Comparison of ENCODE assay signal across 16 cellular contexts in genomic region chr13:27665761-27666160, GRCh38. TPM values are rescaled to one million over a fixed set of nuclear protein-coding genes. Genes with fewer than 3 reads are reported as not detected.
DNase-seq lines count a peak whose midpoint lies in the region; ATAC-seq and TF ChIP-seq lines count a peak whose summit lies in the region.
"Had no signal": no experiment of that assay in that cellular context is flagged by ENCODE, and none has a peak within 500 bp of the region (broad histone marks: within the 10 kb centered on the region; RNA-seq: fewer than 3 reads in every experiment).

No MANE protein-coding gene starts in this region.

- H4K20me1 ChIP-seq in mammary epithelial cell (ENCODE audit: insufficient read depth, low read length), result no peaks in the 10 kb centered on the region

- H2AFZ ChIP-seq in mammary epithelial cell (ENCODE audit: low read depth, low read length), result no peak overlapping the region
- H2AFZ ChIP-seq in neuronal stem cell (ENCODE audit: low read length), result no peak overlapping the region

- H3K27ac Mint-ChIP-seq in MCF 10A (ENCODE audit: low read depth, unreplicated experiment), result no peak overlapping the region
- no peak overlapping the region for H3K27ac Mint-ChIP-seq in activated CD8-positive, alpha-beta T cell treated with anti-CD3 and anti-CD28 coated beads, Interleukin-2, amount 10 ng/mL, durations not matched to agents 7 days and 5 days

- BruUV-seq in MCF 10A (replicated peaks; lab: Mats Ljungman, UMichigan), result no TSS peak
- no TSS peak for BruUV-seq in mammary epithelial cell (replicated peaks; lab: Mats Ljungman, UMichigan)

- peak; percentile 66 to 73 for DNase-seq in breast epithelium (ENCODE audit: low spot score in 2 of 2)
- DNase-seq in MCF 10A (ENCODE audit: unreplicated experiment), result no peak
- no peak for DNase-seq in mammary epithelial cell
- no peak for DNase-seq in neuronal stem cell (ENCODE audit: low spot score)
- no peak for DNase-seq in gastrocnemius medialis
- DNase-seq in activated CD8-positive, alpha-beta T cell treated with anti-CD3 and anti-CD28 coated beads, Interleukin-2, amount 10 ng/mL, durations not matched to agents 7 days and 5 days, result no peak
- DNase-seq: 8988T; AML-193; Calu3; CD4-positive, CD25-positive, alpha-beta regulatory T cell; DMS 273 treated with DMSO at 0.1 percent for 48 hours had no signal

- H2BK120ac ChIP-seq in neuronal stem cell (ENCODE audit: low read depth, low read length), result no peak overlapping the region

- no peak overlapping the region for H3K14ac ChIP-seq in neuronal stem cell (ENCODE audit: low read length)

- peak overlapping the region; percentile 50 for H3K4me2 ChIP-seq in mammary epithelial cell (ENCODE audit: insufficient read depth, low read depth, low read length)
- no peak overlapping the region for H3K4me2 ChIP-seq in neuronal stem cell (ENCODE audit: insufficient read depth, low read length, poor library complexity, severe bottlenecking)
- H3K4me2 ChIP-seq: BLaER1 had no signal

- no peaks in the 10 kb centered on the region for H3K9me3 Mint-ChIP-seq in MCF 10A (ENCODE audit: unreplicated experiment)
- no peaks in the 10 kb centered on the region for H3K9me3 Mint-ChIP-seq in activated CD8-positive, alpha-beta T cell treated with anti-CD3 and anti-CD28 coated beads, Interleukin-2, amount 10 ng/mL, durations not matched to agents 7 days and 5 days (ENCODE audit: insufficient read depth)
- H3K9me3 Mint-ChIP-seq: CD4-positive, CD25-positive, alpha-beta regulatory T cell had no signal

- TF ChIP-seq POLR2A in breast epithelium (IDR thresholded peaks at IDR 0.05) (no peak), gastrocnemius medialis (IDR thresholded peaks at IDR 0.05) (no peak)

- POLR2A ChIA-PET in MCF 10A (lab: Yijun Ruan, JAX), result interaction anchor here (0.6 to 1.6 kb wide), 4 partner anchors 27 to 215 kb away, joined by 3 to 5 read pairs (median 3); partner anchors contain the start of gene POLR1D
- POLR2A ChIA-PET in activated CD8-positive, alpha-beta T cell treated with anti-CD3 and anti-CD28 coated beads, Interleukin-2, amount 10 ng/mL, durations not matched to agents 7 days and 5 days (lab: Charles Lee), result no interaction called here

- peaks cover 2% of the 10 kb centered on the region for H3K36me3 Mint-ChIP-seq in MCF 10A (ENCODE audit: insufficient read depth, unreplicated experiment)
- H3K36me3 Mint-ChIP-seq in activated CD8-positive, alpha-beta T cell treated with anti-CD3 and anti-CD28 coated beads, Interleukin-2, amount 10 ng/mL, durations not matched to agents 7 days and 5 days (ENCODE audit: low read depth), result peaks cover 8% of the 10 kb centered on the region

- no peaks in the 10 kb centered on the region for H3K4me1 Mint-ChIP-seq in MCF 10A (ENCODE audit: insufficient read depth, unreplicated experiment)
- H3K4me1 Mint-ChIP-seq in activated CD8-positive, alpha-beta T cell treated with anti-CD3 and anti-CD28 coated beads, Interleukin-2, amount 10 ng/mL, durations not matched to agents 7 days and 5 days (ENCODE audit: low read depth), result no peaks in the 10 kb centered on the region

- 66% methylated on average over 19 of the region's 19 CpGs for WGBS in mammary epithelial cell (ENCODE audit: low coverage, missing lambda C conversion rate)
- no CpG with 5 or more reads among the region's 19 CpGs for whole genome bisulfite sequencing in neuronal stem cell (ENCODE audit: extremely low coverage in 2 of 2, insufficient read length in 2 of 2, insufficient replicate concordance in 1 of 2), 2 donors

- H3K27ac ChIP-seq in breast epithelium, result peak overlapping the region in 1 of 2 donors; percentile 19
- no peak overlapping the region for H3K27ac ChIP-seq in mammary epithelial cell (ENCODE audit: insufficient read depth, low read depth, low read length)
- H3K27ac ChIP-seq in neuronal stem cell (replicated peaks; ENCODE audit: low read length), result no peak overlapping the region
- H3K27ac ChIP-seq in gastrocnemius medialis, result no peak overlapping the region
- H3K27ac ChIP-seq: BLaER1, HL-60 had no signal

- dilution Hi-C loops in mammary epithelial cell (cut with HindIII; ENCODE audit: low sequenced_read_pairs), result no loop called here

- H3K79me2 ChIP-seq in mammary epithelial cell (ENCODE audit: insufficient read depth, low read length), result peaks cover 17% of the 10 kb centered on the region

- no peaks in the 10 kb centered on the region for H3K4me1 ChIP-seq in breast epithelium
- peaks cover 12% of the 10 kb centered on the region for H3K4me1 ChIP-seq in mammary epithelial cell (ENCODE audit: insufficient read depth, low read length)
- peaks cover 0 to 2% of the 10 kb centered on the region in 2 donors for H3K4me1 ChIP-seq in neuronal stem cell (ENCODE audit: control insufficient read depth in 2 of 2, insufficient read depth in 1 of 2, low read depth in 1 of 2, low read length in 2 of 2)
- peaks cover 15 to 18% of the 10 kb centered on the region in 2 donors for H3K4me1 ChIP-seq in gastrocnemius medialis
- H3K4me1 ChIP-seq: HAP-1 had no signal

- no peaks in the 10 kb centered on the region for H3K27me3 ChIP-seq in breast epithelium
- H3K27me3 ChIP-seq in mammary epithelial cell (ENCODE audit: insufficient read depth, low read length), result no peaks in the 10 kb centered on the region
- no peaks in the 10 kb centered on the region for H3K27me3 ChIP-seq in neuronal stem cell (ENCODE audit: control insufficient read depth in 3 of 3, insufficient read depth in 3 of 3, low read depth in 1 of 3, low read length in 3 of 3)
- H3K27me3 ChIP-seq in gastrocnemius medialis, result no peaks in the 10 kb centered on the region
- H3K27me3 ChIP-seq: BLaER1 had no signal

- H3K4me3 Mint-ChIP-seq in MCF 10A (ENCODE audit: unreplicated experiment), result no peak overlapping the region
- no peak overlapping the region for H3K4me3 Mint-ChIP-seq in activated CD8-positive, alpha-beta T cell treated with anti-CD3 and anti-CD28 coated beads, Interleukin-2, amount 10 ng/mL, durations not matched to agents 7 days and 5 days
- H3K4me3 Mint-ChIP-seq: CD4-positive, CD25-positive, alpha-beta regulatory T cell had no signal

- H3K9ac ChIP-seq in mammary epithelial cell (ENCODE audit: insufficient read depth, low read length) (no peak overlapping the region), neuronal stem cell (ENCODE audit: low read depth, low read length, poor library complexity) (peak overlapping the region; percentile 14)
- H3K9ac ChIP-seq: BLaER1 had no signal

- no peak overlapping the region for H3K18ac ChIP-seq in neuronal stem cell (ENCODE audit: low read length)

- H3K4me3 ChIP-seq in breast epithelium (no peak overlapping the region), mammary epithelial cell (replicated peaks in 1 of 3; ENCODE audit: insufficient read depth in 1 of 3, low read depth in 2 of 3, low read length in 3 of 3) (no peak overlapping the region), neuronal stem cell (ENCODE audit: low read length in 2 of 2) (no peak overlapping the region), gastrocnemius medialis (no peak overlapping the region)
- H3K4me3 ChIP-seq: BLaER1, HAP-1, K562 had no signal

- no peak overlapping the region for H2BK12ac ChIP-seq in neuronal stem cell (ENCODE audit: low read length)

- H2BK15ac ChIP-seq in neuronal stem cell (ENCODE audit: low read length), result no peak overlapping the region

- intact Hi-C loops in breast epithelium (cut with DNase I; ENCODE audit: low total_unique reads), result no loop called here
- intact Hi-C loops in MCF 10A (cut with micrococcal nuclease), result loop anchor here (1.0 kb wide), 1 partner anchor 161 kb away; no protein-coding TSS in a partner anchor
- intact Hi-C loops in mammary epithelial cell (cut with micrococcal nuclease), result loop anchor here (1.0 kb wide), 1 partner anchor 161 kb away; no protein-coding TSS in a partner anchor
- intact Hi-C loops in gastrocnemius medialis (cut with DNase I; ENCODE audit: low total_unique reads), result loop anchor here (10.0 kb wide), 1 partner anchor 129 kb away; the partner anchor contains the start of gene GSX1

- H3K23ac ChIP-seq in neuronal stem cell (ENCODE audit: low read depth, low read length, poor library complexity), result no peak overlapping the region

- ATAC-seq in HG03097 (IDR thresholded peaks at IDR 0.05; ENCODE audit: low FRiP score, unreplicated experiment), result no peak
- ATAC-seq in gastrocnemius medialis, result no peak
- ATAC-seq in activated CD8-positive, alpha-beta T cell treated with anti-CD3 and anti-CD28 coated beads, Interleukin-2, amount 10 ng/mL, durations not matched to agents 7 days and 5 days, result no peak
- ATAC-seq: K562 had no signal

- H4K91ac ChIP-seq in neuronal stem cell (ENCODE audit: low read depth, low read length, poor library complexity), result no peak overlapping the region

- no peaks in the 10 kb centered on the region for H3K27me3 Mint-ChIP-seq in MCF 10A (ENCODE audit: insufficient read depth, unreplicated experiment)
- H3K27me3 Mint-ChIP-seq in activated CD8-positive, alpha-beta T cell treated with anti-CD3 and anti-CD28 coated beads, Interleukin-2, amount 10 ng/mL, durations not matched to agents 7 days and 5 days (ENCODE audit: low read depth), result no peaks in the 10 kb centered on the region
- H3K27me3 Mint-ChIP-seq: CD4-positive, CD25-positive, alpha-beta regulatory T cell had no signal

- CTCF ChIA-PET in MCF 10A (lab: Yijun Ruan, JAX), result interaction anchor here (0.7 to 2.2 kb wide), 7 partner anchors 8 to 170 kb away, joined by 3 to 16 read pairs (median 6); no protein-coding TSS in a partner anchor
- CTCF ChIA-PET in mammary epithelial cell (lab: Charles Lee; ENCODE audit: low non-redundant PET), result no interaction called here
- CTCF ChIA-PET in activated CD8-positive, alpha-beta T cell treated with anti-CD3 and anti-CD28 coated beads, Interleukin-2, amount 10 ng/mL, durations not matched to agents 7 days and 5 days (lab: Charles Lee), result no interaction called here

- no peaks in the 10 kb centered on the region for H3K79me1 ChIP-seq in neuronal stem cell (ENCODE audit: low read depth, low read length)

- no peak overlapping the region for H2AK5ac ChIP-seq in neuronal stem cell (ENCODE audit: low read depth, low read length)

- no peak overlapping the region for H3K4ac ChIP-seq in neuronal stem cell (ENCODE audit: low read length)

- H3K36me3 ChIP-seq in breast epithelium (no peaks in the 10 kb centered on the region), mammary epithelial cell (ENCODE audit: insufficient read depth, low read length) (no peaks in the 10 kb centered on the region), neuronal stem cell (replicated peaks in 1 of 2; ENCODE audit: control insufficient read depth in 2 of 2, insufficient read depth in 2 of 2, low read length in 2 of 2) (peaks cover 4 to 27% of the 10 kb centered on the region in 2 donors), gastrocnemius medialis (no peaks in the 10 kb centered on the region)
- H3K36me3 ChIP-seq: HAP-1 had no signal

- TF ChIP-seq CTCF in breast epithelium (IDR thresholded peaks at IDR 0.05) (no peak), MCF 10A (IDR thresholded peaks at IDR 0.05; ENCODE audit: unreplicated experiment) (no peak), mammary epithelial cell (conservative IDR thresholded peaks at IDR 0.05 in 1 of 2, IDR thresholded peaks at IDR 0.05 in 1 of 2; ENCODE audit: extremely low read depth in 1 of 2, insufficient read depth in 1 of 2, low read depth in 1 of 2, low read length in 2 of 2) (no peak), gastrocnemius medialis (IDR thresholded peaks at IDR 0.05 in 4 of 5, conservative IDR thresholded peaks at IDR 0.05 in 1 of 5) (no peak)

- no peak overlapping the region for H4K8ac ChIP-seq in neuronal stem cell (ENCODE audit: low read depth, low read length)

- H3K9me3 ChIP-seq in breast epithelium (no peaks in the 10 kb centered on the region), mammary epithelial cell (replicated peaks; ENCODE audit: insufficient read depth, low read length) (no peaks in the 10 kb centered on the region), neuronal stem cell (replicated peaks in 1 of 2; ENCODE audit: control insufficient read depth in 2 of 2, insufficient read depth in 1 of 2, low read depth in 1 of 2, low read length in 2 of 2) (peaks cover 0 to 1% of the 10 kb centered on the region in 2 donors), gastrocnemius medialis (no peaks in the 10 kb centered on the region)
- H3K9me3 ChIP-seq: BLaER1, HAP-1 had no signal

- in situ Hi-C loops in mammary epithelial cell (cut with MboI; ENCODE audit: low sequenced_read_pairs in 2 of 2) (loop anchor here in 1 of 2 donors (25.0 kb wide), 1 partner anchor 147 kb away; no protein-coding TSS in a partner anchor), gastrocnemius medialis (cut with MboI; ENCODE audit: low sequenced_read_pairs in 4 of 4) (no loop called here)

- no peak overlapping the region for H2BK5ac ChIP-seq in neuronal stem cell (ENCODE audit: low read length)

RNA-seq across cellular contexts. Expression of gene POLR1D, which starts 44.1 kb away (rescaled TPM):
- total RNA-seq in breast epithelium, result 100 to 1,000 TPM; 103 to 130 (median 115) TPM
- 123 and 146 TPM in 2 replicates for total RNA-seq in MCF 10A (2022)
- 100 to 1,000 TPM in 1 of 2 donors, 10 to 100 TPM in 1; 89.0 to 140 TPM for total RNA-seq in mammary epithelial cell
- 134 TPM for polyA plus RNA-seq in mammary epithelial cell
- polyA minus RNA-seq in mammary epithelial cell, result 75.5 TPM
- 216 TPM for polyA plus RNA-seq in neuronal stem cell (2013, experiment 1 of 2)
- polyA plus RNA-seq in neuronal stem cell (2013, experiment 2 of 2), result 208 TPM
- 100 to 1,000 TPM; 104 to 159 (median 142) TPM for total RNA-seq in gastrocnemius medialis
- 100 to 1,000 TPM; 140 to 142 TPM for total RNA-seq in activated CD8-positive, alpha-beta T cell treated with anti-CD3 and anti-CD28 coated beads, Interleukin-2, amount 10 ng/mL, durations not matched to agents 7 days and 5 days

RNA-seq across cellular contexts. Expression of gene LNX2, which starts 45.4 kb away (rescaled TPM):
- total RNA-seq in breast epithelium (10 to 100 TPM in 2 of 3 donors, 1 to 10 TPM in 1; 5.9 to 19.3 (median 19.2) TPM), MCF 10A (2022) (12.3 and 15.6 TPM in 2 replicates), mammary epithelial cell (10 to 100 TPM; 16.1 to 26.3 TPM), gastrocnemius medialis (1 to 10 TPM; 5.0 to 7.1 (median 6.2) TPM)
- 10.0 TPM for polyA plus RNA-seq in mammary epithelial cell
- polyA minus RNA-seq in mammary epithelial cell, result 24.8 TPM
- polyA plus RNA-seq in neuronal stem cell (2013, experiment 1 of 2), result 6.8 TPM
- polyA plus RNA-seq in neuronal stem cell (2013, experiment 2 of 2), result 7.0 TPM
- 1 to 10 TPM; 7.1 to 7.6 TPM for total RNA-seq in activated CD8-positive, alpha-beta T cell treated with anti-CD3 and anti-CD28 coated beads, Interleukin-2, amount 10 ng/mL, durations not matched to agents 7 days and 5 days

Comparison
In these comparisons a context has a peak if more than half of its experiments do, and no peak if none do; other contexts are left out.
1. DNase-seq: peak in breast epithelium (2 of 2); none in MCF 10A (single experiment), mammary epithelial cell (single experiment), neuronal stem cell (single experiment), gastrocnemius medialis (0 of 2) and activated CD8-positive, alpha-beta T cell treated with anti-CD3 and anti-CD28 coated beads, Interleukin-2, amount 10 ng/mL, durations not matched to agents 7 days and 5 days (single experiment).